Comparison of ENCODE assay signal across 19 cellular contexts in genomic region chr2:33099989-33100388, GRCh38.
"Had no signal": no experiment of that assay in that cellular context is flagged by ENCODE, and none has a peak within 500 bp of the region (broad histone marks: within the 10 kb centered on the region; RNA-seq: fewer than 3 reads in every experiment).

No MANE protein-coding gene starts in this region.

- H3K27ac ChIP-seq: esophagus squamous epithelium, gastroesophageal sphincter, neutrophil, psoas muscle, sigmoid colon, skin epidermis had no signal

- H3K4me3 ChIP-seq: esophagus squamous epithelium, gastroesophageal sphincter, psoas muscle, sigmoid colon, skin epidermis, testis had no signal

- ATAC-seq: gastroesophageal sphincter; psoas muscle; stimulated activated naive B cell treated with anti-CD40 and anti-IgM and Interleukin-4, amounts not matched to agents 10 μg/mL and 1 μg/mL and 100 μg/mL, for 72 hours; stimulated activated naive CD8-positive, alpha-beta T cell treated with anti-CD3 and anti-CD28 coated beads, Interleukin-15, amount 100 ng/mL, for 72 hours had no signal

- H3K27me3 ChIP-seq: esophagus squamous epithelium, gastroesophageal sphincter, neutrophil, sigmoid colon, testis had no signal

- FAIRE-seq: keratinocyte had no signal

- DNase-seq: esophagus squamous epithelium; foreskin fibroblast; glutamatergic neuron; immature natural killer cell; mesendoderm; naive B cell; psoas muscle; retina; sigmoid colon; stimulated activated CD4-positive, alpha-beta T cell treated with anti-CD3 and anti-CD28 coated beads, Interleukin-2, amount 100 ng/mL, for 24 hours; stimulated activated CD4-positive, alpha-beta T cell treated with anti-CD3 and anti-CD28 coated beads, Interleukin-4, amount 100 ng/mL, for 4 hours; stimulated activated naive B cell treated with anti-CD40 and anti-IgM and Interleukin-4, amounts not matched to agents 10 μg/mL and 1 μg/mL and 100 μg/mL, for 72 hours; stimulated activated naive CD8-positive, alpha-beta T cell treated with anti-CD3 and anti-CD28 coated beads, Interleukin-15, amount 100 ng/mL, for 72 hours; testis; trophoblast cell had no signal

- H3K9me3 ChIP-seq: esophagus squamous epithelium, neutrophil, psoas muscle, testis had no signal

- H3K36me3 ChIP-seq: esophagus squamous epithelium, gastroesophageal sphincter, neutrophil, sigmoid colon had no signal
